ENCODE assay signal across 21 cellular contexts in genomic region chr11:13045734-13046133, GRCh38. TPM values are rescaled to one million over a fixed set of nuclear protein-coding genes. Genes with fewer than 3 reads are reported as not detected.
"Had no signal": no experiment of that assay in that cellular context is flagged by ENCODE, and none has a peak within 500 bp of the region (broad histone marks: within the 10 kb centered on the region; RNA-seq: fewer than 3 reads in every experiment).

No MANE protein-coding gene starts in this region.

- H3K4me3 ChIP-seq: left lung, lower lobe of right lung, pancreas, right atrium auricular region, right lobe of liver, smooth muscle cell, tibial nerve, vagina had no signal

- DNase-seq: hypothalamus; immature natural killer cell; kidney; left colon; left lung; lower lobe of right lung; naive thymus-derived CD8-positive, alpha-beta T cell; nucleus accumbens; pancreas; right lobe of liver; stimulated activated CD4-positive, alpha-beta T cell treated with anti-CD3 and anti-CD28 coated beads, Interleukin-1b, Interleukin-23, amount 100 ng/mL, for 48 hours; stimulated activated CD4-positive, alpha-beta T cell treated with anti-CD3 and anti-CD28 coated beads, Interleukin-2, amount 100 ng/mL, for 48 hours; stimulated activated CD4-positive, alpha-beta T cell treated with anti-CD3 and anti-CD28 coated beads, Interleukin-4, amount 100 ng/mL, for 4 hours; stimulated activated CD8-positive, alpha-beta memory T cell treated with anti-CD3 and anti-CD28 coated beads, Interleukin-4, amount 100 ng/mL, for 48 hours; stimulated activated naive CD4-positive, alpha-beta T cell treated with Interleukin-2 at 50 U/mL for 16 hours; stimulated activated naive CD8-positive, alpha-beta T cell treated with anti-CD3 and anti-CD28 coated beads, Interleukin-15, amount 100 ng/mL, for 72 hours had no signal

- H3K27me3 ChIP-seq: left lung, pancreas, right atrium auricular region, right lobe of liver, tibial nerve, vagina had no signal

- H3K4me1 ChIP-seq: left lung, lower lobe of right lung, pancreas, right atrium auricular region, right lobe of liver, vagina had no signal

- FAIRE-seq: islet of Langerhans, kidney, pancreas had no signal

- H3K4me2 ChIP-seq: smooth muscle cell had no signal

- H3K27ac ChIP-seq: left lung, lower lobe of right lung, pancreas, right atrium auricular region, right lobe of liver, tibial nerve, vagina had no signal

- H3K36me3 ChIP-seq: left lung, lower lobe of right lung, pancreas, right atrium auricular region, right lobe of liver, tibial nerve, vagina had no signal

RNA-seq across cellular contexts. Expression of gene RASSF10, which starts 36.6 kb away (rescaled TPM):
- total RNA-seq: naive thymus-derived CD8-positive, alpha-beta T cell had no signal
- polyA plus RNA-seq: immature natural killer cell; naive thymus-derived CD8-positive, alpha-beta T cell; smooth muscle cell had no signal
